In genomic region chr3:66010348-66011097, GRCh38 we compare ENCODE assay signal across 15 cellular contexts. TPM values are rescaled to one million over a fixed set of nuclear protein-coding genes. Genes with fewer than 3 reads are reported as not detected.
A peak's percentile ranks its signal among the peaks of the same experiment; 100 is the strongest.
DNase-seq lines count a peak whose midpoint lies in the region; ATAC-seq and TF ChIP-seq lines count a peak whose summit lies in the region.
"Had no signal": no experiment of that assay in that cellular context is flagged by ENCODE, and none has a peak within 500 bp of the region (broad histone marks: within the 10 kb centered on the region; RNA-seq: fewer than 3 reads in every experiment).

No MANE protein-coding gene starts in this region.

- H3K9me3 ChIP-seq in cardiac muscle cell (ENCODE audit: low read depth), result no peaks in the 10 kb centered on the region

- TF ChIP-seq CTCF in cardiac muscle cell (IDR thresholded peaks at IDR 0.05; ENCODE audit: low read depth, low read length), result no peak
- no peak for TF ChIP-seq CTCF in choroid plexus epithelial cell (conservative IDR thresholded peaks at IDR 0.05; ENCODE audit: low read depth, low read length)

- DNase-seq in cardiac muscle cell (ENCODE audit: low read depth in 1 of 2, low spot score in 1 of 2) (peak in 1 of 2 donors; percentile 28), cardiac septum (ENCODE audit: low spot score) (no peak), choroid plexus epithelial cell (ENCODE audit: low read depth) (peak; percentile 9), left colon (no peak), NCI-H524 treated with DMSO at 0.1 percent for 48 hours (lab: John Stamatoyannopoulos, UW) (no peak), hippocampal formation (lab: John Stamatoyannopoulos, UW) (no peak), amygdala (lab: John Stamatoyannopoulos, UW) (no peak), NCI-H446 (lab: John Stamatoyannopoulos, UW) (no peak)
- DNase-seq: CD4-positive, alpha-beta T cell; MM.1S; natural killer cell; retina; stimulated activated CD4-positive, alpha-beta T cell treated with anti-CD3 and anti-CD28 coated beads, Interleukin-2, amount 100 ng/mL, for 24 hours; stimulated activated CD8-positive, alpha-beta memory T cell treated with anti-CD3 and anti-CD28 coated beads, Interleukin-4, amount 100 ng/mL, for 48 hours; WERI-Rb-1 had no signal

- H3K27me3 ChIP-seq in cardiac muscle cell, result no peaks in the 10 kb centered on the region

- H3K27ac ChIP-seq in cardiac muscle cell, result peak overlapping the region; percentile 20
- H3K27ac ChIP-seq: WERI-Rb-1 had no signal

- no peak overlapping the region for H3K4me3 ChIP-seq in cardiac muscle cell
- no peak overlapping the region for H3K4me3 ChIP-seq in choroid plexus epithelial cell (ENCODE audit: low read depth, low read length)

- intact Hi-C loops in cardiac septum (cut with DNase I) (no loop called here), left colon (cut with DNase I, micrococcal nuclease) (no loop called here)

- H3K4me1 ChIP-seq in cardiac muscle cell (ENCODE audit: low read depth), result peaks cover 23% of the 10 kb centered on the region

- H3K36me3 ChIP-seq in cardiac muscle cell, result no peaks in the 10 kb centered on the region
- H3K36me3 ChIP-seq: WERI-Rb-1 had no signal

- ATAC-seq in left colon, result peak; percentile 21
- ATAC-seq: natural killer cell had no signal

RNA-seq across cellular contexts. Expression of gene MAGI1, which starts 28.2 kb away (rescaled TPM):
- 56.4 and 87.0 TPM in 2 replicates for total RNA-seq in cardiac muscle cell
- 33.9 and 52.3 TPM in 2 replicates for polyA plus RNA-seq in cardiac muscle cell
- 69.4 TPM for total RNA-seq in cardiac septum
- 10 to 100 TPM; 45.9 to 49.2 TPM for total RNA-seq in left colon
- total RNA-seq: CD4-positive, alpha-beta T cell; natural killer cell had no signal
